Comparison of ENCODE assay signal across 23 cellular contexts in the genomic region with DNA sequence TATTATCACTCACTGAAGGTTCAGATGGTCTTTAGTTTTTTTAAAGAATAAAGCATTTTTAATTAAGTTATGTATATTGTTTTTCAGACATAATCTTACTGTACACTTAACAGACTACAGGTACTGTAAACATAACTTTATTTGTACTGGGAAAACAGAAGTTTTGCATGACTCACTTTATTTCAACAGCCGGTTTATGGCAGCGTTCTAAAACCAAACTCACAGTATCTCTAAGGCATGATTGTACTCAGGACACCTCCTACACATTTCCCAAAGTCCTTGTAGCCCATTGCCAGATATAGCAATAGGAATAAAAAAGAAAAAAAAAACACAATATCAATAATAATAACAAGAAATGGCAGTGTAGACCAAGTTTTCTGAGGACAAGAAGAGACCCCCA.
"Had no signal": no experiment of that assay in that cellular context is flagged by ENCODE, and none has a peak within 500 bp of the region (broad histone marks: within the 10 kb centered on the region; RNA-seq: fewer than 3 reads in every experiment).

No MANE protein-coding gene starts in this region.

- H3K27ac ChIP-seq: cardiac muscle cell had no signal

- H3K4me3 Mint-ChIP-seq: activated CD8-positive, alpha-beta memory T cell treated with anti-CD3 and anti-CD28 coated beads, Interleukin-2, amount 10 ng/mL, durations not matched to agents 7 days and 5 days; activated naive CD4-positive, alpha-beta T cell treated with anti-CD3 and anti-CD28 coated beads, Interleukin-2, amount 50 U/mL, for 24 hours; activated T-cell treated with anti-CD3 and anti-CD28 coated beads, Interleukin-2, amount 50 U/mL, for 24 hours; activated T-helper 1 cell treated with anti-CD3 and anti-CD28 coated beads, Interleukin-12 subunit alpha, Interleukin-12 subunit beta, Interleukin-2, Interleukin-4 antibody, amounts not matched to agents 30 ng/mL and 10 ng/mL and 1 ng/mL, durations not matched to agents 14 hours and 24 hours and 36 hours; brain; T-helper 17 cell; WTC11 had no signal

- H3K36me3 Mint-ChIP-seq: activated CD8-positive, alpha-beta memory T cell treated with anti-CD3 and anti-CD28 coated beads, Interleukin-2, amount 10 ng/mL, durations not matched to agents 7 days and 5 days; activated naive CD4-positive, alpha-beta T cell treated with anti-CD3 and anti-CD28 coated beads, Interleukin-2, amount 50 U/mL, for 24 hours; brain; WTC11 had no signal

- DNase-seq: activated CD4-positive, alpha-beta T cell treated with anti-CD3 and anti-CD28 coated beads for 48 hours; activated CD4-positive, alpha-beta T cell treated with anti-CD3 and anti-CD28 coated beads, Interleukin-2, amount 50 U/mL, for 4 hours; activated CD4-positive, CD25-positive, alpha-beta regulatory T cell treated with anti-CD3 and anti-CD28 coated beads, Interleukin-2, amount 50 U/mL, for 72 hours; activated CD8-positive, alpha-beta memory T cell treated with anti-CD3 and anti-CD28 coated beads, Interleukin-2, amount 10 ng/mL, durations not matched to agents 7 days and 5 days; activated effector memory CD4-positive, alpha-beta T cell treated with Interleukin-2 at 50 U/mL for 16 hours; activated naive CD4-positive, alpha-beta T cell; activated T-cell treated with anti-CD3 and anti-CD28 coated beads, Interleukin-2, amount 50 U/mL, for 24 hours; amniotic stem cell; NCI-H1048; NCI-H146; NCI-H1930; NCI-H2171; NCI-H345; NCI-H510A; NK-92 treated with Interleukin-12 subunit alpha and Interleukin-12 subunit beta, amount 100 ng/mL, for 24 hours; SHP77; T-helper 17 cell; T-helper 9 cell had no signal

- H3K27ac Mint-ChIP-seq: activated CD8-positive, alpha-beta memory T cell treated with anti-CD3 and anti-CD28 coated beads, Interleukin-2, amount 10 ng/mL, durations not matched to agents 7 days and 5 days; activated naive CD4-positive, alpha-beta T cell treated with anti-CD3 and anti-CD28 coated beads, Interleukin-2, amount 50 U/mL, for 24 hours; activated T-cell treated with anti-CD3 and anti-CD28 coated beads, Interleukin-2, amount 50 U/mL, for 24 hours; activated T-helper 1 cell treated with anti-CD3 and anti-CD28 coated beads, Interleukin-12 subunit alpha, Interleukin-12 subunit beta, Interleukin-2, Interleukin-4 antibody, amounts not matched to agents 30 ng/mL and 10 ng/mL and 1 ng/mL, durations not matched to agents 14 hours and 24 hours and 36 hours; brain; T-helper 17 cell; WTC11 had no signal

- H3K9me3 Mint-ChIP-seq: activated naive CD4-positive, alpha-beta T cell treated with anti-CD3 and anti-CD28 coated beads, Interleukin-2, amount 50 U/mL, for 24 hours; brain had no signal

- H3K4me3 ChIP-seq: cardiac muscle cell had no signal

- H3K36me3 ChIP-seq: cardiac muscle cell had no signal

- H3K27me3 ChIP-seq: cardiac muscle cell had no signal

- H3K27me3 Mint-ChIP-seq: activated CD8-positive, alpha-beta memory T cell treated with anti-CD3 and anti-CD28 coated beads, Interleukin-2, amount 10 ng/mL, durations not matched to agents 7 days and 5 days; activated naive CD4-positive, alpha-beta T cell treated with anti-CD3 and anti-CD28 coated beads, Interleukin-2, amount 50 U/mL, for 24 hours; activated T-cell treated with anti-CD3 and anti-CD28 coated beads, Interleukin-2, amount 50 U/mL, for 24 hours; brain; T-helper 17 cell had no signal

- H3K4me1 Mint-ChIP-seq: activated CD8-positive, alpha-beta memory T cell treated with anti-CD3 and anti-CD28 coated beads, Interleukin-2, amount 10 ng/mL, durations not matched to agents 7 days and 5 days; activated naive CD4-positive, alpha-beta T cell treated with anti-CD3 and anti-CD28 coated beads, Interleukin-2, amount 50 U/mL, for 24 hours; brain; T-helper 17 cell; WTC11 had no signal
